Comparison of ENCODE assay signal across 8 cellular contexts in the genomic region with DNA sequence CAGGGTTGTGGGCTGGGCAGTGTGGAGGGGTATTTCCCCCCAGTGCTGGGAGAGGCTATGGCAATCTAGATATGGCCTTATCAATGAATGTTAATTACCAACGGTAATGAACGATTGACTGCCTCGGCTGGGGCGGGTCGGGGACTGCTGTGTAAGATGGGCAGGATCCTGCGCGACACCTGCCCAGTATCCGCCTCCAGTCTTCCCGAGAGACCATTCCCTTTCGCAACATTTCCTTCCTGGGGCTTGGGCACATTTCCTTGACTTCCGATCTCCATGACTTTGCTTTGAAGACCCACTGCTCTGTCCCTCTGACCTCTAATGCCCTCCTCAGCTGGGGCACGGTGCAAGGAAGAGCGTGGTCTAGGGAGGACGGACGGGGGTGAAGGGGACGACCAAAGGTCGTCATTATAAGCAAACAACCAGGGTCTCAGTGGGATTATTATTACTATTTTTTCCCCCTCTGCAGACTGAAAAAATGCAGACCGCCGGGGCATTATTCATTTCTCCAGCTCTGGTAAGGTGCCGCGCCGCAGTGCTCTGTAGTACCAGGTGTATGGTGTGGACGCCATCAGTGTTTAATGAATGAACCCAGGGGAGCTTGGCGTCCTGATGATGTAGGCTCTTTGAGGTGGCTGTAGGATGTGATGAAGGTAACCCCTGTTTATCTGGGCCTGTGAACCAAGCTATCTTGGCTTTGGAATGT. TPM values are rescaled to one million over a fixed set of nuclear protein-coding genes. Genes with fewer than 3 reads are reported as not detected.
DNase-seq lines count a peak whose midpoint lies in the region; ATAC-seq and TF ChIP-seq lines count a peak whose summit lies in the region.

No MANE protein-coding gene starts in this region.

- H3K27me3 ChIP-seq in OCI-LY1 (ENCODE audit: insufficient read depth, low read length) (no peaks in the 10 kb centered on the region), endodermal cell (ENCODE audit: control insufficient read depth, insufficient read depth, low read length, poor library complexity, severe bottlenecking) (no peaks in the 10 kb centered on the region), neutrophil (no peaks in the 10 kb centered on the region)

- peak overlapping the region; percentile 92 for H3K27ac Mint-ChIP-seq in endodermal cell

- H3K9ac ChIP-seq in OCI-LY1 (ENCODE audit: low read length) (peak overlapping the region; percentile 82), endodermal cell (ENCODE audit: extremely low read depth, low read length, poor library complexity, severe bottlenecking) (peak overlapping the region; percentile 73)

- no peaks in the 10 kb centered on the region for H3K27me3 Mint-ChIP-seq in endodermal cell (ENCODE audit: insufficient read depth)

- no peaks in the 10 kb centered on the region for H4K20me1 ChIP-seq in OCI-LY1 (ENCODE audit: insufficient read depth, low read length)

- peak; percentile 65 for DNase-seq in endodermal cell
- DNase-seq in stimulated activated CD4-positive, alpha-beta T cell treated with anti-CD3 and anti-CD28 coated beads, Interleukin-2, amount 100 ng/mL, for 48 hours: no peak
- DNase-seq in effector CD4-positive, alpha-beta T cell: no peak
- DNase-seq in medulla oblongata (ENCODE audit: extremely low spot score): no peak

- peaks cover 24% of the 10 kb centered on the region for H3K36me3 Mint-ChIP-seq in endodermal cell (ENCODE audit: low read depth)

- H3K9me3 Mint-ChIP-seq in endodermal cell: no peaks in the 10 kb centered on the region

- no peaks in the 10 kb centered on the region for H3K79me2 ChIP-seq in OCI-LY1 (ENCODE audit: insufficient read depth, low read length)

- peaks cover 10% of the 10 kb centered on the region for H3K4me1 Mint-ChIP-seq in endodermal cell

- no peak for TF ChIP-seq CTCF in GM12875 (IDR thresholded peaks at IDR 0.05; ENCODE audit: borderline replicate concordance, insufficient read depth, low read depth, low read length)
- TF ChIP-seq CTCF in OCI-LY1 (IDR thresholded peaks at IDR 0.05; ENCODE audit: low read length): no peak
- TF ChIP-seq CTCF in endodermal cell (conservative IDR thresholded peaks at IDR 0.05): no peak
- no peak for TF ChIP-seq CTCF in neutrophil (IDR thresholded peaks at IDR 0.05)

- H3K4me2 ChIP-seq in OCI-LY1 (ENCODE audit: low read length): peak overlapping the region; percentile 76

- no peak overlapping the region for H2AFZ ChIP-seq in OCI-LY1 (ENCODE audit: low read length)

- no peak for ATAC-seq in HG02623 (IDR thresholded peaks at IDR 0.05; ENCODE audit: unreplicated experiment)

- peak overlapping the region; percentile 47 for H3K27ac ChIP-seq in OCI-LY1 (ENCODE audit: low read depth, low read length, poor library complexity, severe bottlenecking)
- H3K27ac ChIP-seq in endodermal cell (ENCODE audit: low read depth, low read length): no peak overlapping the region
- peak overlapping the region; percentile 80 for H3K27ac ChIP-seq in neutrophil

- H3K9me3 ChIP-seq in OCI-LY1 (ENCODE audit: low read length): no peaks in the 10 kb centered on the region
- no peaks in the 10 kb centered on the region for H3K9me3 ChIP-seq in endodermal cell (ENCODE audit: control insufficient read depth, low read length)
- H3K9me3 ChIP-seq in neutrophil: no peaks in the 10 kb centered on the region

- no peaks in the 10 kb centered on the region for H3K9me2 ChIP-seq in OCI-LY1 (ENCODE audit: low read depth, low read length)

- H3K4me3 Mint-ChIP-seq in endodermal cell: peak overlapping the region; percentile 78

- peaks cover 17% of the 10 kb centered on the region for H3K4me1 ChIP-seq in OCI-LY1 (ENCODE audit: insufficient read depth, low read length, severe bottlenecking)
- H3K4me1 ChIP-seq in endodermal cell (ENCODE audit: control insufficient read depth, insufficient read depth, low read length): peaks cover 5% of the 10 kb centered on the region
- peaks cover 19 to 21% of the 10 kb centered on the region in 2 experiments for H3K4me1 ChIP-seq in neutrophil (ENCODE audit: control insufficient read depth in 1 of 2, insufficient read depth in 1 of 2, low read depth in 1 of 2, low read length in 1 of 2)

- H3K36me3 ChIP-seq in OCI-LY1 (ENCODE audit: insufficient read depth, low read length): peaks cover 38% of the 10 kb centered on the region
- H3K36me3 ChIP-seq in endodermal cell (ENCODE audit: control insufficient read depth, insufficient read depth, low read length): peaks cover 27% of the 10 kb centered on the region
- no peaks in the 10 kb centered on the region for H3K36me3 ChIP-seq in neutrophil

- peak overlapping the region; percentile 71 for H3K4me3 ChIP-seq in GM12875 (ENCODE audit: low read depth, low read length)
- peak overlapping the region; percentile 88 for H3K4me3 ChIP-seq in OCI-LY1 (ENCODE audit: low read depth, low read length, poor library complexity, severe bottlenecking)
- peak overlapping the region; percentile 94 for H3K4me3 ChIP-seq in endodermal cell (ENCODE audit: low read length)
- peak overlapping the region; percentile 78 for H3K4me3 ChIP-seq in neutrophil (ENCODE audit: low read depth in 1 of 2, low read length in 1 of 2)

- WGBS in endodermal cell (ENCODE audit: insufficient coverage in 1 of 2, insufficient read length in 1 of 2), 2 experiments: 1 to 2% methylated on average over 15 to 24 of the region's 24 CpGs

- no peaks in the 10 kb centered on the region for H3F3A ChIP-seq in OCI-LY1 (ENCODE audit: insufficient read depth, low read length)

RNA-seq across cellular contexts. Expression of a gene that starts 0.5 kb away (rescaled TPM):
- total RNA-seq in endodermal cell: 10 to 100 TPM; 52.9 to 59.8 TPM
- 91.4 TPM for polyA plus RNA-seq in endodermal cell (2013, experiment 1 of 2)
- 91.8 TPM for polyA plus RNA-seq in endodermal cell (2013, experiment 2 of 2)

RNA-seq across cellular contexts. Expression of a gene that starts 15.1 kb away (rescaled TPM):
- 10 to 100 TPM; 90.2 to 99.0 TPM for total RNA-seq in endodermal cell
- 52.5 TPM for polyA plus RNA-seq in endodermal cell (2013, experiment 1 of 2)
- polyA plus RNA-seq in endodermal cell (2013, experiment 2 of 2): 46.2 TPM

RNA-seq across cellular contexts. Expression of a gene that starts 51.5 kb away (rescaled TPM):
- total RNA-seq in endodermal cell: 100 to 1,000 TPM; 152 to 175 TPM
- 107 TPM for polyA plus RNA-seq in endodermal cell (2013, experiment 1 of 2)
- 101 TPM for polyA plus RNA-seq in endodermal cell (2013, experiment 2 of 2)
